ENCODE assay signal across 8 cellular contexts in the genomic region with DNA sequence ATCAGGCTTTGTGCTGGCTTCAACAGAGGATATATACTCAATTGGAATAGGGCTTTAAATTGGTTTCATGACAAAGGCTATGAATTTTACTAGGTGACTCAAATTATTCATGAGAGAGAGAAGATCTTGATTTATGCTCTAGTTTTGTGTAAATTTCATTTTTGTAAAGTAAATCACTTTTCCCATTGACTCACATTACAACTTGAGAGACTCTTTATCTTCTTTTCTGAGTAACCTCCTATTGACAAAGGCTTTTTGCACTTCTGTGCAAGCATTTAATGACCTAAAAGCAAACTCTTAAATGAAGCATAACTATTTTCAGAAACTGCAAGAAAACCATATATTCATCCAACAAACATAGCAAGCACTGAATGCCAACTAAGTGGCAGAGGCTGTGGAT.
"Had no signal": no experiment of that assay in that cellular context is flagged by ENCODE, and none has a peak within 500 bp of the region (broad histone marks: within the 10 kb centered on the region; RNA-seq: fewer than 3 reads in every experiment).

No MANE protein-coding gene starts in this region.

- FAIRE-seq: G401.6, GM12878, GM12891, GM12892, GM18507, GM19239 had no signal

- ATAC-seq: GM12878 had no signal

- H3K4me3 ChIP-seq: GM12878 had no signal

- DNase-seq: GDM1, GF-D8 had no signal
